29 cellular contexts compared by ENCODE assay signal in the genomic region with DNA sequence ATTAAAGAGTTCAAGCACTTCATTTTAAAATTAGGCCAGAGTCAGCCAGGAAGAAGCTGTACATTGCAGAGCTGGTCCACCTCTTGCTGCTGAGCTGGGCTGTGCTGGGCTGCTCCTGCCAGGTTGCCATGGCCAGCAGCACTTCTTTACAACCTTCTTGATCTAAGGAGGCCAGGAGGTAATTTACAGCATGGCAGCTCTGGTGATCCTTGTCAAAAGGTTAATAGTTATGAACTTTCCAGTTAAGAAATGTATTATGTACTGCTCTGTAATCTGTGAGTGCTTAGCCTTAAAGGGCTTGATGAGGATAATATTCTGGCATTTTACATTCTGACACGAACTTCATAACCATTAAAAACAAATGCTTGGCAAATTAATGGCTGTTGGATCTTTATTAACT.
"Had no signal": no experiment of that assay in that cellular context is flagged by ENCODE, and none has a peak within 500 bp of the region (broad histone marks: within the 10 kb centered on the region; RNA-seq: fewer than 3 reads in every experiment).

No MANE protein-coding gene starts in this region.

- H3K27me3 Mint-ChIP-seq: activated B cell treated with CpG ODN at 0.5 μM for 24 hours; activated CD4-positive, alpha-beta memory T cell treated with anti-CD3 and anti-CD28 coated beads for 36 hours; activated naive CD4-positive, alpha-beta T cell treated with anti-CD3 and anti-CD28 coated beads, Interleukin-2, amount 10 ng/mL, durations not matched to agents 7 days and 5 days; activated naive CD8-positive, alpha-beta T cell; activated naive CD8-positive, alpha-beta T cell treated with anti-CD3 and anti-CD28 coated beads, Interleukin-2, amount 50 U/mL, for 24 hours; brain had no signal

- H3K4me1 Mint-ChIP-seq: activated B cell treated with CpG ODN at 0.5 μM for 24 hours; activated naive CD4-positive, alpha-beta T cell treated with anti-CD3 and anti-CD28 coated beads, Interleukin-2, amount 10 ng/mL, durations not matched to agents 7 days and 5 days; activated naive CD8-positive, alpha-beta T cell treated with anti-CD3 and anti-CD28 coated beads, Interleukin-2, amount 50 U/mL, for 24 hours had no signal

- H3K9ac ChIP-seq: KMS-11, SK-N-SH had no signal

- H3K27me3 ChIP-seq: Peyer's patch, SJSA1 had no signal

- H3K36me3 Mint-ChIP-seq: activated CD4-positive, alpha-beta memory T cell treated with anti-CD3 and anti-CD28 coated beads for 36 hours; activated naive CD4-positive, alpha-beta T cell treated with anti-CD3 and anti-CD28 coated beads, Interleukin-2, amount 10 ng/mL, durations not matched to agents 7 days and 5 days; activated naive CD8-positive, alpha-beta T cell had no signal

- H3K4me1 ChIP-seq: Peyer's patch, SJSA1 had no signal

- DNase-seq: activated B cell treated with CpG ODN at 0.5 μM for 24 hours; activated CD4-positive, alpha-beta memory T cell treated with anti-CD3 and anti-CD28 coated beads for 36 hours; activated CD4-positive, alpha-beta T cell treated with anti-CD3 and anti-CD28 coated beads for 4 hours; activated CD4-positive, alpha-beta T cell treated with anti-CD3 and anti-CD28 coated beads, Interleukin-2, amount 50 U/mL, for 1 hour; activated CD4-positive, CD25-positive, alpha-beta regulatory T cell treated with anti-CD3 and anti-CD28 coated beads, Interleukin-2, amount 50 U/mL, for 72 hours; activated CD8-positive, alpha-beta memory T cell treated with anti-CD3 and anti-CD28 coated beads, Interleukin-2, amount 50 U/mL, for 4 hours; activated effector memory CD4-positive, alpha-beta T cell treated with Interleukin-2 at 50 U/mL for 16 hours; activated naive CD4-positive, alpha-beta T cell treated with anti-CD3 and anti-CD28 coated beads, Interleukin-2, amount 10 ng/mL, durations not matched to agents 7 days and 5 days; activated naive CD8-positive, alpha-beta T cell treated with anti-CD3 and anti-CD28 coated beads, Interleukin-2, amount 50 U/mL, for 24 hours; activated T-cell treated with anti-CD3 and anti-CD28 coated beads for 4 hours; activated T-cell treated with anti-CD3 and anti-CD28 coated beads, Interleukin-2, amount 50 U/mL, for 48 hours; anterior cingulate cortex; NCI-H1092 treated with DMSO at 0.1 percent for 48 hours; NCI-H1417 treated with DMSO at 0.1 percent for 48 hours; NCI-H187 treated with DMSO at 0.1 percent for 48 hours; NCI-H2081; NCI-H446; NCI-H510A treated with DMSO at 0.1 percent for 48 hours; NCI-H526 treated with DMSO at 0.1 percent for 48 hours; Peyer's patch; RPMI8226; SHP77 treated with DMSO at 0.1 percent for 48 hours; SK-N-SH had no signal

- H3K4me3 Mint-ChIP-seq: activated B cell treated with CpG ODN at 0.5 μM for 24 hours; activated CD4-positive, alpha-beta memory T cell treated with anti-CD3 and anti-CD28 coated beads for 36 hours; activated naive CD4-positive, alpha-beta T cell treated with anti-CD3 and anti-CD28 coated beads, Interleukin-2, amount 10 ng/mL, durations not matched to agents 7 days and 5 days; activated naive CD8-positive, alpha-beta T cell; activated naive CD8-positive, alpha-beta T cell treated with anti-CD3 and anti-CD28 coated beads, Interleukin-2, amount 50 U/mL, for 24 hours; brain; T-helper 1 cell treated with Interleukin-12 subunit alpha and Interleukin-12 subunit beta and Interleukin-4 antibody, amounts not matched to agents 30 μg/mL and 1 μg/mL, for 36 hours; T-helper 2 cell treated with Interferon-gamma antibody and Interleukin-4, amounts not matched to agents 5 μg/mL and 100 μg/mL, for 36 hours had no signal

- H3K36me3 ChIP-seq: Peyer's patch, SJSA1 had no signal

- H3K27ac ChIP-seq: KMS-11, Peyer's patch, SJSA1 had no signal

- H3K4me3 ChIP-seq: Peyer's patch, SJSA1 had no signal

- H3K4me2 ChIP-seq: KMS-11, SK-N-SH had no signal

- H3K9me3 ChIP-seq: SK-N-SH had no signal

- H3K27ac Mint-ChIP-seq: activated B cell treated with CpG ODN at 0.5 μM for 24 hours; activated CD4-positive, alpha-beta memory T cell treated with anti-CD3 and anti-CD28 coated beads for 36 hours; activated naive CD4-positive, alpha-beta T cell treated with anti-CD3 and anti-CD28 coated beads, Interleukin-2, amount 10 ng/mL, durations not matched to agents 7 days and 5 days; activated naive CD8-positive, alpha-beta T cell; activated naive CD8-positive, alpha-beta T cell treated with anti-CD3 and anti-CD28 coated beads, Interleukin-2, amount 50 U/mL, for 24 hours; brain; T-helper 1 cell treated with Interleukin-12 subunit alpha and Interleukin-12 subunit beta and Interleukin-4 antibody, amounts not matched to agents 30 μg/mL and 1 μg/mL, for 36 hours; T-helper 2 cell treated with Interferon-gamma antibody and Interleukin-4, amounts not matched to agents 5 μg/mL and 100 μg/mL, for 36 hours had no signal

- ATAC-seq: activated naive CD8-positive, alpha-beta T cell treated with anti-CD3 and anti-CD28 coated beads, Interleukin-2, amount 50 U/mL, for 24 hours had no signal
